In the genomic region with DNA sequence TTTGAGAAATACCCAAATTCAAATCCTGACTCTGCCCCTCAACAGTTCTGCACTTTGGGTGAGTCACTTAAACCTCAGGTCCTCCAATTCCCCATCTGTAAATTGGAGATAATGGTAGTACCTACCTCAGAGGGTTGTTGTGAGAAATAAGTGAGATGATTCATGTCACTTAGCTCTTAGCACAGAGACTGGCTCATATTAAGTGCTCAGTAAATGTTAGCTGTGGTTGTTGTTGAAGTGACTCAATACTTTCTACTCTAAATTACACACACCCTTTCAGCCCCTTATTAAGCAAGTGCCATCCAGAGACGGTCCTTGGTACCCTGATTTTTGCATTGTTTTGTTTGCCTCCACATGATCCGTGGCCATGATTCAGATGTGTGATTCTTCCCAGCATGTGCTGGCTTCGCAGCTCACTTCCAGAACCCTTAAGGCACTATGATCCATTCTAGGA, we compare ENCODE assay signal across 11 cellular contexts. TPM values are rescaled to one million over a fixed set of nuclear protein-coding genes. Genes with fewer than 3 reads are reported as not detected.
DNase-seq lines count a peak whose midpoint lies in the region; ATAC-seq and TF ChIP-seq lines count a peak whose summit lies in the region.
"Had no signal": no experiment of that assay in that cellular context is flagged by ENCODE, and none has a peak within 500 bp of the region (broad histone marks: within the 10 kb centered on the region; RNA-seq: fewer than 3 reads in every experiment).

No MANE protein-coding gene starts in this region.

- TF ChIP-seq RAD21 in IMR-90 (IDR thresholded peaks at IDR 0.05; ENCODE audit: low read length): no peak

- in situ Hi-C loops in IMR-90 (cut with MboI; ENCODE audit: low sequenced_read_pairs): no loop called here

- CTCF ChIA-PET in Caco-2 (lab: Charles Lee) (interaction anchor here (3.2 kb wide), 1 partner anchor 38 kb away, joined by 14 read pairs; no protein-coding TSS in a partner anchor), IMR-90 (lab: Yijun Ruan, JAX) (no interaction called here)

- TF ChIP-seq POLR2A in IMR-90 (IDR thresholded peaks at IDR 0.05; ENCODE audit: low read depth, low read length): no peak

- H3K36me3 Mint-ChIP-seq in Caco-2 (ENCODE audit: insufficient read depth, unreplicated experiment): peaks cover 83% of the 10 kb centered on the region
- H3K36me3 Mint-ChIP-seq in activated T-helper 17 cell treated with anti-CD3 and anti-CD28 coated beads, Interleukin-2, amount 50 U/mL, for 72 hours (ENCODE audit: low read depth): no peaks in the 10 kb centered on the region
- H3K36me3 Mint-ChIP-seq in T-helper 17 cell (ENCODE audit: low read depth): no peaks in the 10 kb centered on the region
- H3K36me3 Mint-ChIP-seq in stimulated activated memory B cell treated with anti-CD40 and anti-IgM and Interleukin-4, amounts not matched to agents 10 μg/mL and 1 μg/mL and 100 μg/mL, for 72 hours: no peaks in the 10 kb centered on the region

- H3K4me3 ChIP-seq in Caco-2 (ENCODE audit: low read depth, low read length) (no peak overlapping the region), IMR-90 (ENCODE audit: insufficient read depth, low read depth, low read length) (no peak overlapping the region)

- WGBS in IMR-90 (ENCODE audit: extremely low coverage in 2 of 2, insufficient read length in 1 of 2), 2 experiments: 80% methylated on average over 1 of the region's 3 CpGs; no CpG with 5 or more reads in 1 of the 2 experiments

- H3K9ac ChIP-seq in IMR-90 (ENCODE audit: low read depth, low read length): no peak overlapping the region
- H3K9ac ChIP-seq: parathyroid adenoma had no signal

- H3K4me1 ChIP-seq in Caco-2: peaks cover 72% of the 10 kb centered on the region
- H3K4me1 ChIP-seq in IMR-90 (ENCODE audit: control insufficient read depth, insufficient read depth, low read length): peaks cover 11% of the 10 kb centered on the region
- H3K4me1 ChIP-seq: parathyroid adenoma had no signal

- no peak overlapping the region for H2AK9ac ChIP-seq in IMR-90 (replicated peaks; ENCODE audit: low read depth, low read length, poor library complexity)

- TF ChIP-seq CTCF in Caco-2 (IDR thresholded peaks at IDR 0.05; ENCODE audit: insufficient read depth in 1 of 2, low read depth in 1 of 2, low read length in 1 of 2, severe bottlenecking in 1 of 2, unreplicated experiment in 1 of 2): no peak
- no peak for TF ChIP-seq CTCF in IMR-90 (conservative IDR thresholded peaks at IDR 0.05; ENCODE audit: low read depth, low read length)

- H2BK20ac ChIP-seq in IMR-90 (ENCODE audit: low read depth, low read length): no peak overlapping the region

- no peak for DNase-seq in Caco-2
- DNase-seq in IMR-90: peak; percentile 35
- DNase-seq in kidney glomerular epithelial cell (lab: John Stamatoyannopoulos, UW): peak; percentile 32
- no peak for DNase-seq in T-helper 17 cell
- DNase-seq in AG08396 (ENCODE audit: low spot score): no peak
- DNase-seq: mesendoderm, NCI-H146 had no signal

- H3K4me2 ChIP-seq in IMR-90 (ENCODE audit: low read depth, low read length): no peak overlapping the region

- H3K23ac ChIP-seq in IMR-90 (ENCODE audit: low read depth, low read length): no peak overlapping the region

- BruUV-seq in Caco-2 (replicated peaks; lab: Mats Ljungman, UMichigan) (no TSS peak), IMR-90 (replicated peaks; lab: Mats Ljungman, UMichigan) (no TSS peak)

- H3K27me3 ChIP-seq in Caco-2 (replicated peaks; ENCODE audit: control insufficient read depth, insufficient read depth, low read length) (no peaks in the 10 kb centered on the region), IMR-90 (ENCODE audit: control insufficient read depth, insufficient read depth, low read length) (no peaks in the 10 kb centered on the region)

- H3K4me3 Mint-ChIP-seq in Caco-2 (ENCODE audit: unreplicated experiment): peak overlapping the region; percentile 3
- peak overlapping the region; percentile 2 for H3K4me3 Mint-ChIP-seq in activated T-helper 17 cell treated with anti-CD3 and anti-CD28 coated beads, Interleukin-2, amount 50 U/mL, for 72 hours
- H3K4me3 Mint-ChIP-seq in T-helper 17 cell: no peak overlapping the region
- no peak overlapping the region for H3K4me3 Mint-ChIP-seq in stimulated activated memory B cell treated with anti-CD40 and anti-IgM and Interleukin-4, amounts not matched to agents 10 μg/mL and 1 μg/mL and 100 μg/mL, for 72 hours

- peaks cover 4% of the 10 kb centered on the region for H3K9me1 ChIP-seq in IMR-90 (ENCODE audit: insufficient read depth, low read length)

- H3K14ac ChIP-seq in IMR-90 (replicated peaks; ENCODE audit: low read depth, low read length): no peak overlapping the region

- H3K36me3 ChIP-seq in Caco-2 (ENCODE audit: control insufficient read depth, insufficient read depth, low read length) (peaks cover 7% of the 10 kb centered on the region; the same call in 1 of the 2 replicates), IMR-90 (ENCODE audit: control insufficient read depth, insufficient read depth, low read length) (no peaks in the 10 kb centered on the region)

- H3K27me3 Mint-ChIP-seq in Caco-2 (ENCODE audit: insufficient read depth, unreplicated experiment) (no peaks in the 10 kb centered on the region), T-helper 17 cell (peaks cover 66% of the 10 kb centered on the region)
- H3K27me3 Mint-ChIP-seq in activated T-helper 17 cell treated with anti-CD3 and anti-CD28 coated beads, Interleukin-2, amount 50 U/mL, for 72 hours: peaks cover 34% of the 10 kb centered on the region
- H3K27me3 Mint-ChIP-seq in stimulated activated memory B cell treated with anti-CD40 and anti-IgM and Interleukin-4, amounts not matched to agents 10 μg/mL and 1 μg/mL and 100 μg/mL, for 72 hours: peaks cover 6% of the 10 kb centered on the region

- no peak overlapping the region for H2BK5ac ChIP-seq in IMR-90 (ENCODE audit: low read depth, low read length, poor library complexity, severe bottlenecking)

- no peak overlapping the region for H2AK5ac ChIP-seq in IMR-90 (ENCODE audit: low read depth, low read length)

- H3K27ac Mint-ChIP-seq in Caco-2 (ENCODE audit: unreplicated experiment): no peak overlapping the region
- H3K27ac Mint-ChIP-seq in activated T-helper 17 cell treated with anti-CD3 and anti-CD28 coated beads, Interleukin-2, amount 50 U/mL, for 72 hours: peak overlapping the region; percentile 42
- H3K27ac Mint-ChIP-seq in T-helper 17 cell: no peak overlapping the region
- H3K27ac Mint-ChIP-seq in stimulated activated memory B cell treated with anti-CD40 and anti-IgM and Interleukin-4, amounts not matched to agents 10 μg/mL and 1 μg/mL and 100 μg/mL, for 72 hours: no peak overlapping the region

- no peak overlapping the region for H3K56ac ChIP-seq in IMR-90 (ENCODE audit: extremely low read depth, insufficient read depth, low read length)

- no peaks in the 10 kb centered on the region for H3K9me3 ChIP-seq in Caco-2
- no peaks in the 10 kb centered on the region for H3K9me3 ChIP-seq in IMR-90 (ENCODE audit: control insufficient read depth, insufficient read depth, low read length)
- H3K9me3 ChIP-seq in T-helper 17 cell (ENCODE audit: control insufficient read depth, low read length, poor library complexity, severe bottlenecking): no peaks in the 10 kb centered on the region

- no peak overlapping the region for H4K91ac ChIP-seq in IMR-90 (ENCODE audit: insufficient read depth, low read depth, low read length)

- no peak overlapping the region for H2AFZ ChIP-seq in IMR-90 (replicated peaks; ENCODE audit: low read length, poor library complexity)
- H2AFZ ChIP-seq: parathyroid adenoma had no signal

- no peak overlapping the region for H4K8ac ChIP-seq in IMR-90 (ENCODE audit: low read depth in 2 of 2, low read length in 2 of 2)

- no peak overlapping the region for H2BK15ac ChIP-seq in IMR-90 (ENCODE audit: low read depth, low read length)

- dilution Hi-C loops in IMR-90 (cut with HindIII; ENCODE audit: low sequenced_read_pairs, unreplicated experiment): no loop called here

- no peaks in the 10 kb centered on the region for H3K9me3 Mint-ChIP-seq in Caco-2 (ENCODE audit: unreplicated experiment)
- no peaks in the 10 kb centered on the region for H3K9me3 Mint-ChIP-seq in activated T-helper 17 cell treated with anti-CD3 and anti-CD28 coated beads, Interleukin-2, amount 50 U/mL, for 72 hours
- H3K9me3 Mint-ChIP-seq in stimulated activated memory B cell treated with anti-CD40 and anti-IgM and Interleukin-4, amounts not matched to agents 10 μg/mL and 1 μg/mL and 100 μg/mL, for 72 hours: no peaks in the 10 kb centered on the region

- H3K4ac ChIP-seq in IMR-90 (ENCODE audit: low read depth, low read length): no peak overlapping the region

- intact Hi-C loops in Caco-2 (cut with micrococcal nuclease; ENCODE audit: unreplicated experiment): no loop called here
- intact Hi-C loops in IMR-90 (cut with micrococcal nuclease): loop anchor here (5.0 kb wide), 1 partner anchor 106 kb away; no protein-coding TSS in a partner anchor

- ATAC-seq in IMR-90 (ENCODE audit: low read depth): no peak
- peak; percentile 67 for ATAC-seq in activated T-helper 17 cell treated with anti-CD3 and anti-CD28 coated beads, Interleukin-2, amount 50 U/mL, for 72 hours (replicated peaks)
- ATAC-seq in GM21786 (IDR thresholded peaks at IDR 0.05; ENCODE audit: unreplicated experiment): no peak
- no peak for ATAC-seq in T-helper 17 cell
- no peak for ATAC-seq in stimulated activated memory B cell treated with anti-CD40 and anti-IgM and Interleukin-4, amounts not matched to agents 10 μg/mL and 1 μg/mL and 100 μg/mL, for 72 hours

- H3K79me1 ChIP-seq in IMR-90 (ENCODE audit: low read depth in 1 of 2, low read length in 2 of 2): no peaks in the 10 kb centered on the region

- no peak overlapping the region for H4K5ac ChIP-seq in IMR-90 (ENCODE audit: low read depth, low read length)

- no peak overlapping the region for H3K27ac ChIP-seq in IMR-90 (ENCODE audit: insufficient read depth, low read length)
- H3K27ac ChIP-seq: parathyroid adenoma had no signal

- H4K20me1 ChIP-seq in IMR-90 (ENCODE audit: insufficient read depth, low read length): no peaks in the 10 kb centered on the region

- H3K4me1 Mint-ChIP-seq in Caco-2 (ENCODE audit: low read depth, unreplicated experiment) (peaks cover 64% of the 10 kb centered on the region), T-helper 17 cell (peaks cover 11% of the 10 kb centered on the region)
- peaks cover 20% of the 10 kb centered on the region for H3K4me1 Mint-ChIP-seq in activated T-helper 17 cell treated with anti-CD3 and anti-CD28 coated beads, Interleukin-2, amount 50 U/mL, for 72 hours
- peaks cover 3% of the 10 kb centered on the region for H3K4me1 Mint-ChIP-seq in stimulated activated memory B cell treated with anti-CD40 and anti-IgM and Interleukin-4, amounts not matched to agents 10 μg/mL and 1 μg/mL and 100 μg/mL, for 72 hours

- H3K18ac ChIP-seq in IMR-90 (ENCODE audit: low read depth, low read length): no peak overlapping the region

- H2BK120ac ChIP-seq in IMR-90 (ENCODE audit: low read depth, low read length): no peak overlapping the region

- POLR2A ChIA-PET in Caco-2 (lab: Charles Lee): no interaction called here
- POLR2A ChIA-PET in IMR-90 (lab: Charles Lee; ENCODE audit: unreplicated experiment): no interaction called here

RNA-seq across cellular contexts. Expression of a gene that starts 5.3 kb away (rescaled TPM):
- total RNA-seq in Caco-2 (2022) (49.4 and 55.0 TPM in 2 replicates), IMR-90 (2012; rRNA removed) (1.1 and 1.3 TPM in 2 replicates), T-helper 17 cell (under 1 TPM in 1 of 2 donors, not detected in 1; 0.60 TPM)
- 1.3 and 1.7 TPM in 2 replicates for polyA plus RNA-seq in IMR-90 (2012; rRNA removed)
- 0.49 and 0.74 TPM in 2 replicates for polyA plus RNA-seq in IMR-90 (2012; cell fraction: cytosol; rRNA removed)
- polyA plus RNA-seq in IMR-90 (2012; cell fraction: nucleus; rRNA removed; ENCODE audit: low replicate concordance): 4.1 and 4.6 TPM in 2 replicates
- under 1 TPM in 1 of 2 donors, not detected in 1; 0.80 TPM for total RNA-seq in activated T-helper 17 cell treated with anti-CD3 and anti-CD28 coated beads, Interleukin-2, amount 50 U/mL, for 72 hours

Comparison
In these comparisons a context has a peak if more than half of its experiments do, and no peak if none do; other contexts are left out.
1. DNase-seq: peak in IMR-90 (single experiment) and kidney glomerular epithelial cell (single experiment); none in Caco-2 (0 of 2), T-helper 17 cell (0 of 3) and AG08396 (single experiment).
2. H3K4me3 Mint-ChIP-seq: peak in Caco-2 (single experiment) and activated T-helper 17 cell treated with anti-CD3 and anti-CD28 coated beads, Interleukin-2, amount 50 U/mL, for 72 hours (single experiment); none in T-helper 17 cell (single experiment) and stimulated activated memory B cell treated with anti-CD40 and anti-IgM and Interleukin-4, amounts not matched to agents 10 μg/mL and 1 μg/mL and 100 μg/mL, for 72 hours (single experiment).
3. RNA of a gene that starts 5.3 kb away (total RNA-seq): 49.4 to 55.0 TPM in Caco-2; 1.1 to 1.3 TPM in IMR-90, 0.80 TPM in activated T-helper 17 cell treated with anti-CD3 and anti-CD28 coated beads, Interleukin-2, amount 50 U/mL, for 72 hours and 0.60 TPM in T-helper 17 cell; every median in the first group is over 10 times any median in the second.